In the genomic region with DNA sequence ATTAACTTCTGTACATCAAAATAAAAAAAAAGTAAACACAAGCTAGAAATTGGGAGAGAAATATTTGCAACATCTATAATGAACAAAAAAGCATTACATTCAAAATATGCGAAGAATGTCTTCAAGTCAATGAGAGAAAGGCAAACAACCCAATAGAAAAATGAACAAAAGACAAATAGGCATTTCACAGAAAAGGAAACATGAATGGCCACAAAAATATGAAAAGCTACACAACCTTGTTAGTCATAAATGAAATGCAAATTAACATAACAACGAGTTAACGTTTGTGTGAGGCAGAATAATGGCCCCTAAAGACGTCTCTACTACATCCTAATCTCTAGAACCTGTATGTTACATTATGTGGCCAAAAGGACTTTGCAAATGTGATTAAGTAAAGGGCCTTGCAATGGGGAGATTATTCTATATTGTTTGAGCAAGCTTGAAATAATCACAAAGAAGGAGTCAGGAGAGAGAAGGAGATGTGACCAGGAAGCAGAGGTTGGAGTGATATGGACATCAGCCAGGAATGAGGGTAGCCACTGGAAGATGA, we compare ENCODE assay signal across 1 cellular context.
TF ChIP-seq lines count a peak whose summit lies in the region.

No MANE protein-coding gene starts in this region.

TF ChIP-seq in SK-N-SH treated with all-trans-retinoic acid at 6 μM for 48 hours, 23 proteins besides CTCF, POLR2A, EP300 and RAD21 (continued from another document):
- TF ChIP-seq POU6F1 (CRISPR knock-in tag; IDR thresholded peaks at IDR 0.05; ENCODE audit: borderline replicate concordance, low read depth) (no peak), ZNF70 (CRISPR knock-in tag; IDR thresholded peaks at IDR 0.05) (no peak), ZC3H10 (CRISPR knock-in tag; IDR thresholded peaks at IDR 0.05) (no peak), SNAI2 (CRISPR knock-in tag; IDR thresholded peaks at IDR 0.05) (no peak), ISL1 (CRISPR knock-in tag; IDR thresholded peaks at IDR 0.05) (no peak), PATZ1 (CRISPR knock-in tag; IDR thresholded peaks at IDR 0.05; ENCODE audit: borderline replicate concordance) (no peak), RARB (CRISPR knock-in tag; IDR thresholded peaks at IDR 0.05) (no peak), TCF4 (CRISPR knock-in tag; IDR thresholded peaks at IDR 0.05; ENCODE audit: borderline replicate concordance) (no peak), CREB5 (CRISPR knock-in tag; IDR thresholded peaks at IDR 0.05; ENCODE audit: low read depth) (no peak), ARNTL (CRISPR knock-in tag; IDR thresholded peaks at IDR 0.05; ENCODE audit: borderline replicate concordance, low read depth) (no peak), ZFP3 (CRISPR knock-in tag; IDR thresholded peaks at IDR 0.05) (no peak), ZFP30 (CRISPR knock-in tag; IDR thresholded peaks at IDR 0.05) (no peak), ZNF565 (CRISPR knock-in tag; conservative IDR thresholded peaks at IDR 0.05; ENCODE audit: low read depth) (no peak), CSDC2 (CRISPR knock-in tag; IDR thresholded peaks at IDR 0.05) (no peak), PPARA (CRISPR knock-in tag; IDR thresholded peaks at IDR 0.05; ENCODE audit: borderline replicate concordance) (no peak), ZNF8 (CRISPR knock-in tag; IDR thresholded peaks at IDR 0.05) (no peak), ESRRG (CRISPR knock-in tag; IDR thresholded peaks at IDR 0.05) (no peak)
- TF ChIP-seq, protein P1, sequence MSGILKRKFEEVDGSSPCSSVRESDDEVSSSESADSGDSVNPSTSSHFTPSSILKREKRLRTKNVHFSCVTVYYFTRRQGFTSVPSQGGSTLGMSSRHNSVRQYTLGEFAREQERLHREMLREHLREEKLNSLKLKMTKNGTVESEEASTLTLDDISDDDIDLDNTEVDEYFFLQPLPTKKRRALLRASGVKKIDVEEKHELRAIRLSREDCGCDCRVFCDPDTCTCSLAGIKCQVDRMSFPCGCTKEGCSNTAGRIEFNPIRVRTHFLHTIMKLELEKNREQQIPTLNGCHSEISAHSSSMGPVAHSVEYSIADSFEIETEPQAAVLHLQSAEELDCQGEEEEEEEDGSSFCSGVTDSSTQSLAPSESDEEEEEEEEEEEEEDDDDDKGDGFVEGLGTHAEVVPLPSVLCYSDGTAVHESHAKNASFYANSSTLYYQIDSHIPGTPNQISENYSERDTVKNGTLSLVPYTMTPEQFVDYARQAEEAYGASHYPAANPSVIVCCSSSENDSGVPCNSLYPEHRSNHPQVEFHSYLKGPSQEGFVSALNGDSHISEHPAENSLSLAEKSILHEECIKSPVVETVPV (CRISPR knock-in tag; IDR thresholded peaks at IDR 0.05) = no peak
- TF ChIP-seq, protein P2, sequence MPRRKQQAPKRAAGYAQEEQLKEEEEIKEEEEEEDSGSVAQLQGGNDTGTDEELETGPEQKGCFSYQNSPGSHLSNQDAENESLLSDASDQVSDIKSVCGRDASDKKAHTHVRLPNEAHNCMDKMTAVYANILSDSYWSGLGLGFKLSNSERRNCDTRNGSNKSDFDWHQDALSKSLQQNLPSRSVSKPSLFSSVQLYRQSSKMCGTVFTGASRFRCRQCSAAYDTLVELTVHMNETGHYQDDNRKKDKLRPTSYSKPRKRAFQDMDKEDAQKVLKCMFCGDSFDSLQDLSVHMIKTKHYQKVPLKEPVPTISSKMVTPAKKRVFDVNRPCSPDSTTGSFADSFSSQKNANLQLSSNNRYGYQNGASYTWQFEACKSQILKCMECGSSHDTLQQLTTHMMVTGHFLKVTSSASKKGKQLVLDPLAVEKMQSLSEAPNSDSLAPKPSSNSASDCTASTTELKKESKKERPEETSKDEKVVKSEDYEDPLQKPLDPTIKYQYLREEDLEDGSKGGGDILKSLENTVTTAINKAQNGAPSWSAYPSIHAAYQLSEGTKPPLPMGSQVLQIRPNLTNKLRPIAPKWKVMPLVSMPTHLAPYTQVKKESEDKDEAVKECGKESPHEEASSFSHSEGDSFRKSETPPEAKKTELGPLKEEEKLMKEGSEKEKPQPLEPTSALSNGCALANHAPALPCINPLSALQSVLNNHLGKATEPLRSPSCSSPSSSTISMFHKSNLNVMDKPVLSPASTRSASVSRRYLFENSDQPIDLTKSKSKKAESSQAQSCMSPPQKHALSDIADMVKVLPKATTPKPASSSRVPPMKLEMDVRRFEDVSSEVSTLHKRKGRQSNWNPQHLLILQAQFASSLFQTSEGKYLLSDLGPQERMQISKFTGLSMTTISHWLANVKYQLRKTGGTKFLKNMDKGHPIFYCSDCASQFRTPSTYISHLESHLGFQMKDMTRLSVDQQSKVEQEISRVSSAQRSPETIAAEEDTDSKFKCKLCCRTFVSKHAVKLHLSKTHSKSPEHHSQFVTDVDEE (CRISPR knock-in tag; IDR thresholded peaks at IDR 0.05) = no peak
